In the genomic region with DNA sequence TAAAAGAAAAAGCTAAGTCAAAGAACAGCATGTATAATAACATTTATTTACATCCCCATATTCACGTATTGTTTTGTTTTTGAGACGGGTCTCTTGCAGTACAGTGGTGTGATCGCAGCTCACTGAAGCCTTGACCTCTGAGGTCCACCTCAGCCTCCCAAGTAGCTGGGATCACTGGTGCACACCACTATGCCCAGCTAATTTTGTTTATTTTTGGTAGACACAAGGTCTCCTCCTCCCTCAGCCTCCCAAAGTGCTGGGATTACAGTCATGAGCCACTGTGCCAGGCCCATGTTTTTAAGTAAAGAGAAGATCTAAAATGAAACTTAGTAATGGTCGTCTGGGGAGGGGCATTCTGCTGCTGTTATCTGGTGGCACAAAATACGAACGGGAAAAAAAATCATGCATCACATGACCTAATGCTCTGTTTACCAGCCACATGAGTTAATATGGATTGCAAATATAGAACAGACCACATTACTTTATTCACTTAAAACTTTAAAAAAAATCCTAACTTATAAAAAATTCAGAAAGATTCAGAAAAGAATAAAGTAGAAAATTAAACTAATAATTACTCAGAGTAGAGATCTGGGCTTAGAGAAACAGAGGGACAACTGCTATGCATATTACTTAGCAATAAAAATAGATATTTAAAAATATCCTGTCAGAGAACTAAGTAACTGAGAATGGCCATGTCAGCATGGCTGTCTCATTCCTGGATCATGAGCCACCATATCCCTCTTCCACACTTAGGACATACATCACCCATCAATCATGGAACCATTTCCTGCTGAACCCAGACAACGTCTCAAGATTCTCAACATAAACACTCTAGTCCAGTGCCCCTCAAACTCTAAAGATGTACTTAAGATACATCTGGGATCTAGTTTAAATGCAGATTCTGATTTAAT, we compare ENCODE assay signal across 16 cellular contexts. TPM values are rescaled to one million over a fixed set of nuclear protein-coding genes. Genes with fewer than 3 reads are reported as not detected.
DNase-seq lines count a peak whose midpoint lies in the region; ATAC-seq and TF ChIP-seq lines count a peak whose summit lies in the region.
"Had no signal": no experiment of that assay in that cellular context is flagged by ENCODE, and none has a peak within 500 bp of the region (broad histone marks: within the 10 kb centered on the region; RNA-seq: fewer than 3 reads in every experiment).

No MANE protein-coding gene starts in this region.

- ATAC-seq in activated T-cell treated with anti-CD3 and anti-CD28 coated beads, Interleukin-2, amount 50 U/mL, for 4 hours, result no peak
- ATAC-seq in aorta (ENCODE audit: low FRiP score) (peak; percentile 19), HG03342 (IDR thresholded peaks at IDR 0.05; ENCODE audit: unreplicated experiment) (no peak), PC-3 (no peak)
- ATAC-seq: A549 had no signal

- H3K36me3 Mint-ChIP-seq in activated T-cell treated with anti-CD3 and anti-CD28 coated beads, Interleukin-2, amount 50 U/mL, for 24 hours (ENCODE audit: low read depth), result peaks cover 93% of the 10 kb centered on the region
- H3K36me3 Mint-ChIP-seq in activated T-cell treated with anti-CD3 and anti-CD28 coated beads, Interleukin-2, amount 50 U/mL, for 4 hours (ENCODE audit: insufficient read depth), result peaks cover 48% of the 10 kb centered on the region

- H3K27me3 ChIP-seq in aorta (ENCODE audit: control insufficient read depth in 1 of 2, insufficient read depth in 2 of 2, low read length in 1 of 2), result no peaks in the 10 kb centered on the region
- H3K27me3 ChIP-seq in PC-3 (ENCODE audit: low read length), result no peaks in the 10 kb centered on the region
- H3K27me3 ChIP-seq: suprapubic skin had no signal

- H2AFZ ChIP-seq in PC-3 (ENCODE audit: low read length), result no peak overlapping the region

- WGBS in aorta, 2 donors, result 50 to 54% methylated on average over 7 of the region's 7 CpGs

- no peaks in the 10 kb centered on the region for H3K36me3 ChIP-seq in aorta (ENCODE audit: control insufficient read depth in 1 of 2, insufficient read depth in 2 of 2, low read length in 1 of 2)
- H3K36me3 ChIP-seq in PC-3 (ENCODE audit: low read depth, low read length), result peaks cover 78% of the 10 kb centered on the region

- no peaks in the 10 kb centered on the region for H3K9me2 ChIP-seq in PC-3 (replicated peaks; ENCODE audit: low read length)

- no peaks in the 10 kb centered on the region for H3K9me3 ChIP-seq in aorta (ENCODE audit: control insufficient read depth, low read length)
- H3K9me3 ChIP-seq in PC-3 (ENCODE audit: low read length), result no peaks in the 10 kb centered on the region
- H3K9me3 ChIP-seq: A549, suprapubic skin had no signal

- BruUV-seq in PC-3 (replicated peaks; lab: Mats Ljungman, UMichigan), result no TSS peak

- H3K4me2 ChIP-seq in PC-3 (ENCODE audit: low read length), result no peak overlapping the region
- H3K4me2 ChIP-seq: A549 had no signal

- POLR2A ChIA-PET in PC-3 (lab: Charles Lee; ENCODE audit: unreplicated experiment), result no interaction called here

- intact Hi-C loops in aorta (cut with DNase I) (loop anchor here in 1 of 2 donors (10.0 kb wide), 1 partner anchor 1685 kb away; the partner anchor contains the start of gene RBM43), PC-3 (cut with micrococcal nuclease) (loop anchor here (10.0 kb wide), 1 partner anchor 1855 kb away; no protein-coding TSS in a partner anchor)

- peak overlapping the region; percentile 24 for H3K27ac Mint-ChIP-seq in activated T-cell treated with anti-CD3 and anti-CD28 coated beads, Interleukin-2, amount 50 U/mL, for 24 hours
- H3K27ac Mint-ChIP-seq: activated naive CD4-positive, alpha-beta T cell treated with anti-CD3 and anti-CD28 coated beads, Interleukin-2, amount 50 U/mL, for 24 hours had no signal

- H3K4me3 ChIP-seq in choroid plexus epithelial cell (ENCODE audit: low read depth, low read length) (no peak overlapping the region), aorta (ENCODE audit: low read length in 2 of 2) (no peak overlapping the region), PC-3 (ENCODE audit: low read length) (no peak overlapping the region)
- H3K4me3 ChIP-seq: A549, suprapubic skin had no signal

- H3K27ac ChIP-seq in aorta (ENCODE audit: low read depth in 1 of 2, low read length in 2 of 2), result no peak overlapping the region
- H3K27ac ChIP-seq in PC-3 (ENCODE audit: low read length), result no peak overlapping the region
- H3K27ac ChIP-seq: A549, suprapubic skin had no signal

- H3F3A ChIP-seq in PC-3 (ENCODE audit: low read length, unreplicated experiment), result no peaks in the 10 kb centered on the region

- TF ChIP-seq CTCF in choroid plexus epithelial cell (conservative IDR thresholded peaks at IDR 0.05; ENCODE audit: low read depth, low read length), result no peak
- no peak for TF ChIP-seq CTCF in PC-3 (conservative IDR thresholded peaks at IDR 0.05; ENCODE audit: low read depth, low read length)

- H3K4me1 Mint-ChIP-seq in activated T-cell treated with anti-CD3 and anti-CD28 coated beads, Interleukin-2, amount 50 U/mL, for 24 hours (ENCODE audit: low read depth), result peaks cover 59% of the 10 kb centered on the region
- H3K4me1 Mint-ChIP-seq in activated T-cell treated with anti-CD3 and anti-CD28 coated beads, Interleukin-2, amount 50 U/mL, for 4 hours (ENCODE audit: low read depth), result peaks cover 61% of the 10 kb centered on the region

- DNase-seq in activated T-cell treated with anti-CD3 and anti-CD28 coated beads, Interleukin-2, amount 50 U/mL, for 24 hours, result no peak
- DNase-seq in activated T-cell treated with anti-CD3 and anti-CD28 coated beads, Interleukin-2, amount 50 U/mL, for 4 hours, result no peak
- peak; percentile 28 for DNase-seq in choroid plexus epithelial cell (ENCODE audit: low read depth)
- DNase-seq in kidney tubule cell (ENCODE audit: low spot score), result peak; percentile 28
- DNase-seq in aorta, result no peak
- DNase-seq in nucleus accumbens (lab: John Stamatoyannopoulos, UW), result no peak
- no peak for DNase-seq in PC-3
- DNase-seq: islet precursor cell, NCI-H1417 treated with DMSO at 0.1 percent for 48 hours, NCI-H526, small intestine had no signal

- no peak overlapping the region for H3K4me3 Mint-ChIP-seq in activated T-cell treated with anti-CD3 and anti-CD28 coated beads, Interleukin-2, amount 50 U/mL, for 24 hours
- H3K4me3 Mint-ChIP-seq in activated T-cell treated with anti-CD3 and anti-CD28 coated beads, Interleukin-2, amount 50 U/mL, for 4 hours, result no peak overlapping the region
- H3K4me3 Mint-ChIP-seq: activated naive CD4-positive, alpha-beta T cell treated with anti-CD3 and anti-CD28 coated beads, Interleukin-2, amount 50 U/mL, for 24 hours had no signal

- H3K9me3 Mint-ChIP-seq in activated T-cell treated with anti-CD3 and anti-CD28 coated beads, Interleukin-2, amount 50 U/mL, for 24 hours, result no peaks in the 10 kb centered on the region
- no peaks in the 10 kb centered on the region for H3K9me3 Mint-ChIP-seq in activated T-cell treated with anti-CD3 and anti-CD28 coated beads, Interleukin-2, amount 50 U/mL, for 4 hours
- H3K9me3 Mint-ChIP-seq: activated naive CD4-positive, alpha-beta T cell treated with anti-CD3 and anti-CD28 coated beads, Interleukin-2, amount 50 U/mL, for 24 hours; nephron had no signal

- no peaks in the 10 kb centered on the region for H4K20me1 ChIP-seq in PC-3 (ENCODE audit: low read length)

- H3K9ac ChIP-seq in PC-3 (ENCODE audit: low read length), result no peak overlapping the region

- CTCF ChIA-PET in PC-3 (lab: Charles Lee), result no interaction called here

- H3K4me1 ChIP-seq in aorta (ENCODE audit: control insufficient read depth in 1 of 2, insufficient read depth in 2 of 2, low read length in 2 of 2) (peaks cover 0 to 8% of the 10 kb centered on the region in 2 donors), PC-3 (ENCODE audit: insufficient read depth, low read length) (peaks cover 10% of the 10 kb centered on the region; the same call in 1 of the 2 replicates)

- H3K27me3 Mint-ChIP-seq in activated T-cell treated with anti-CD3 and anti-CD28 coated beads, Interleukin-2, amount 50 U/mL, for 24 hours, result no peaks in the 10 kb centered on the region
- no peaks in the 10 kb centered on the region for H3K27me3 Mint-ChIP-seq in activated T-cell treated with anti-CD3 and anti-CD28 coated beads, Interleukin-2, amount 50 U/mL, for 4 hours (ENCODE audit: low read depth)
- H3K27me3 Mint-ChIP-seq: activated naive CD4-positive, alpha-beta T cell treated with anti-CD3 and anti-CD28 coated beads, Interleukin-2, amount 50 U/mL, for 24 hours had no signal

- H3K79me2 ChIP-seq in PC-3 (ENCODE audit: low read length), result peaks cover 56% of the 10 kb centered on the region

RNA-seq across cellular contexts. Expression of gene MMADHC, which starts 7.3 kb away (rescaled TPM):
- total RNA-seq in activated T-cell treated with anti-CD3 and anti-CD28 coated beads, Interleukin-2, amount 50 U/mL, for 4 hours, result 100 to 1,000 TPM; 144 to 152 (median 148) TPM
- total RNA-seq in aorta (10 to 100 TPM; 67.3 to 82.8 TPM), PC-3 (2014; rRNA removed) (99.1 and 130 TPM in 2 replicates)
- 100 to 1,000 TPM in 1 of 2 donors, 10 to 100 TPM in 1; 87.9 to 128 TPM for polyA plus RNA-seq in aorta

Comparison
In these comparisons a context has a peak if more than half of its experiments do, and no peak if none do; other contexts are left out.
1. DNase-seq: peak in choroid plexus epithelial cell (single experiment) and kidney tubule cell (single experiment); none in activated T-cell treated with anti-CD3 and anti-CD28 coated beads, Interleukin-2, amount 50 U/mL, for 24 hours (single experiment), activated T-cell treated with anti-CD3 and anti-CD28 coated beads, Interleukin-2, amount 50 U/mL, for 4 hours (single experiment), aorta (0 of 2), nucleus accumbens (0 of 56) and PC-3 (single experiment).